Comparison of ENCODE assay signal across 8 cellular contexts in genomic region chr17:49494937-49495841, GRCh38. TPM values are rescaled to one million over a fixed set of nuclear protein-coding genes. Genes with fewer than 3 reads are reported as not detected.
DNase-seq lines count a peak whose midpoint lies in the region; TF ChIP-seq lines count a peak whose summit lies in the region.

Gene NGFR, plus strand, starts transcription at chr17:49495293. Its CDS starts 125 bp downstream, at chr17:49495418.

- TF ChIP-seq POLR2A in GM18951 (IDR thresholded peaks at IDR 0.05; ENCODE audit: extremely low read depth, insufficient read depth, insufficient read length), result peak; percentile 52

- peaks cover 81% of the 10 kb centered on the region for H3K27me3 ChIP-seq in endodermal cell (ENCODE audit: control insufficient read depth, insufficient read depth, low read length, poor library complexity, severe bottlenecking)

- H3K4me3 Mint-ChIP-seq in activated CD4-positive, alpha-beta memory T cell treated with anti-CD3 and anti-CD28 coated beads, Interleukin-2, amount 10 ng/mL, durations not matched to agents 7 days and 5 days, result peak within 1 kb of the TSS; percentile 70
- peak within 1 kb of the TSS; percentile 53 for H3K4me3 Mint-ChIP-seq in endodermal cell

- peaks cover 24% of the 10 kb centered on the region for H3K4me1 Mint-ChIP-seq in activated CD4-positive, alpha-beta memory T cell treated with anti-CD3 and anti-CD28 coated beads, Interleukin-2, amount 10 ng/mL, durations not matched to agents 7 days and 5 days
- peaks cover 10% of the 10 kb centered on the region for H3K4me1 Mint-ChIP-seq in endodermal cell

- no peak for DNase-seq in AG09309 (ENCODE audit: low read depth)
- DNase-seq in NCI-H2171 treated with DMSO at 0.1 percent for 48 hours (lab: John Stamatoyannopoulos, UW), result peak; percentile 36
- peak; percentile 69 for DNase-seq in activated CD4-positive, alpha-beta memory T cell treated with anti-CD3 and anti-CD28 coated beads, Interleukin-2, amount 10 ng/mL, durations not matched to agents 7 days and 5 days
- DNase-seq in endodermal cell, result peak; percentile 87
- peak; percentile 72 for DNase-seq in midbrain (lab: John Stamatoyannopoulos, UW)
- DNase-seq in stimulated activated naive CD4-positive, alpha-beta T cell treated with Interleukin-2 at 50 U/mL for 16 hours (lab: John Stamatoyannopoulos, UW), result peak; percentile 48
- no peak for DNase-seq in NCI-H2107 treated with DMSO at 0.1 percent for 48 hours (lab: John Stamatoyannopoulos, UW; ENCODE audit: unreplicated experiment)

- no peak within 1 kb of the TSS for H3K27ac ChIP-seq in endodermal cell (ENCODE audit: low read depth, low read length)

- H3K4me3 ChIP-seq in AG09309 (ENCODE audit: control insufficient read depth, low read depth, low read length) (peak within 1 kb of the TSS; percentile 16), endodermal cell (ENCODE audit: low read length) (peak within 1 kb of the TSS; percentile 49)

- H3K27ac Mint-ChIP-seq in activated CD4-positive, alpha-beta memory T cell treated with anti-CD3 and anti-CD28 coated beads, Interleukin-2, amount 10 ng/mL, durations not matched to agents 7 days and 5 days, result no peak within 1 kb of the TSS
- H3K27ac Mint-ChIP-seq in endodermal cell, result no peak within 1 kb of the TSS

- POLR2A ChIA-PET in activated CD4-positive, alpha-beta memory T cell treated with anti-CD3 and anti-CD28 coated beads, Interleukin-2, amount 10 ng/mL, durations not matched to agents 7 days and 5 days (lab: Charles Lee), result no interaction called here

- H3K9ac ChIP-seq in endodermal cell (ENCODE audit: extremely low read depth, low read length, poor library complexity, severe bottlenecking), result no peak within 1 kb of the TSS

- TF ChIP-seq CTCF in AG09309 (IDR thresholded peaks at IDR 0.05; ENCODE audit: control insufficient read depth, insufficient read depth, low read depth, low read length, missing control alignments) (no peak), endodermal cell (conservative IDR thresholded peaks at IDR 0.05) (peak; percentile 34)

- no peaks in the 10 kb centered on the region for H3K36me3 ChIP-seq in endodermal cell (ENCODE audit: control insufficient read depth, insufficient read depth, low read length)

- in situ Hi-C loops in GM18951 (cut with MboI; ENCODE audit: low sequenced_read_pairs, unreplicated experiment), result no loop called here

- WGBS in endodermal cell (ENCODE audit: insufficient coverage in 1 of 2, insufficient read length in 1 of 2), 2 experiments, result 1 to 2% methylated on average over 37 to 81 of the region's 81 CpGs

- CTCF ChIA-PET in activated CD4-positive, alpha-beta memory T cell treated with anti-CD3 and anti-CD28 coated beads, Interleukin-2, amount 10 ng/mL, durations not matched to agents 7 days and 5 days (lab: Charles Lee), result interaction anchor here (1.1 to 2.1 kb wide), 5 partner anchors 15 to 201 kb away, joined by 3 to 23 read pairs (median 3); no protein-coding TSS in a partner anchor

- H3K36me3 Mint-ChIP-seq in activated CD4-positive, alpha-beta memory T cell treated with anti-CD3 and anti-CD28 coated beads, Interleukin-2, amount 10 ng/mL, durations not matched to agents 7 days and 5 days (ENCODE audit: low read depth), result no peaks in the 10 kb centered on the region
- H3K36me3 Mint-ChIP-seq in endodermal cell (ENCODE audit: low read depth), result no peaks in the 10 kb centered on the region

- no peaks in the 10 kb centered on the region for H3K9me3 ChIP-seq in endodermal cell (ENCODE audit: control insufficient read depth, low read length)

- H3K4me1 ChIP-seq in endodermal cell (ENCODE audit: control insufficient read depth, insufficient read depth, low read length), result peaks cover 5% of the 10 kb centered on the region

- H3K27me3 Mint-ChIP-seq in activated CD4-positive, alpha-beta memory T cell treated with anti-CD3 and anti-CD28 coated beads, Interleukin-2, amount 10 ng/mL, durations not matched to agents 7 days and 5 days, result peaks cover 76% of the 10 kb centered on the region
- peaks cover 88% of the 10 kb centered on the region for H3K27me3 Mint-ChIP-seq in endodermal cell (ENCODE audit: insufficient read depth)

- no peaks in the 10 kb centered on the region for H3K9me3 Mint-ChIP-seq in activated CD4-positive, alpha-beta memory T cell treated with anti-CD3 and anti-CD28 coated beads, Interleukin-2, amount 10 ng/mL, durations not matched to agents 7 days and 5 days
- no peaks in the 10 kb centered on the region for H3K9me3 Mint-ChIP-seq in endodermal cell

RNA-seq across cellular contexts. Expression of gene NGFR, which starts in this region (rescaled TPM):
- under 1 TPM; 0.33 to 0.58 TPM for total RNA-seq in activated CD4-positive, alpha-beta memory T cell treated with anti-CD3 and anti-CD28 coated beads, Interleukin-2, amount 10 ng/mL, durations not matched to agents 7 days and 5 days
- 1 to 10 TPM; 1.3 to 1.6 TPM for total RNA-seq in endodermal cell
- polyA plus RNA-seq in endodermal cell (2013, experiment 1 of 2), result 24.5 TPM
- polyA plus RNA-seq in endodermal cell (2013, experiment 2 of 2), result 22.1 TPM

Comparison
In these comparisons a context has a peak if more than half of its experiments do, and no peak if none do; other contexts are left out.
1. Peak in DNase-seq in activated CD4-positive, alpha-beta memory T cell treated with anti-CD3 and anti-CD28 coated beads, Interleukin-2, amount 10 ng/mL, durations not matched to agents 7 days and 5 days; RNA of the gene not detected or under 1 TPM.
2. DNase-seq: peak in NCI-H2171 treated with DMSO at 0.1 percent for 48 hours (single experiment), endodermal cell (single experiment), midbrain (single experiment) and stimulated activated naive CD4-positive, alpha-beta T cell treated with Interleukin-2 at 50 U/mL for 16 hours (single experiment); none in AG09309 (single experiment) and NCI-H2107 treated with DMSO at 0.1 percent for 48 hours (single experiment).